In genomic region chr1:24567792-24568388, GRCh38 we compare ENCODE assay signal across 1 cellular context.
TF ChIP-seq lines count a peak whose summit lies in the region.

No MANE protein-coding gene starts in this region.

TF ChIP-seq in HepG2, 621 proteins besides CTCF, POLR2A, EP300 and RAD21 (continued from another document and continues in another):
- peak; percentile 68 for TF ChIP-seq ZNF781 (CRISPR knock-in tag; IDR thresholded peaks at IDR 0.05; ENCODE audit: borderline replicate concordance, not compliant biosample characterization)
- peak; percentile 24; the same call in 1 of the 2 replicates for TF ChIP-seq ARID2 (CRISPR knock-in tag; IDR thresholded peaks at IDR 0.05; ENCODE audit: borderline replicate concordance)
- TF ChIP-seq IRX3 (CRISPR knock-in tag; IDR thresholded peaks at IDR 0.05; ENCODE audit: borderline replicate concordance, low read depth): no peak
- no peak for TF ChIP-seq ZFP36L2 (CRISPR knock-in tag; IDR thresholded peaks at IDR 0.05)
- 0 out of 2 replicates have a peak, but pooled peaks have one; percentile 74 for TF ChIP-seq ZNF704 (CRISPR knock-in tag; IDR thresholded peaks at IDR 0.05; ENCODE audit: borderline replicate concordance)
- no peak for TF ChIP-seq ZNF468 (CRISPR knock-in tag; IDR thresholded peaks at IDR 0.05)
- TF ChIP-seq NR2F2 (IDR thresholded peaks at IDR 0.05; ENCODE audit: borderline replicate concordance, low read depth): peak; percentile 85
- TF ChIP-seq TIGD3 (CRISPR knock-in tag; IDR thresholded peaks at IDR 0.05; ENCODE audit: borderline replicate concordance): no peak
- TF ChIP-seq DBP (CRISPR knock-in tag; IDR thresholded peaks at IDR 0.05; ENCODE audit: not compliant biosample characterization): no peak
- no peak for TF ChIP-seq SP2 (CRISPR knock-in tag; IDR thresholded peaks at IDR 0.05)
- no peak for TF ChIP-seq ZSCAN20 (CRISPR knock-in tag; IDR thresholded peaks at IDR 0.05; ENCODE audit: borderline replicate concordance)
- peak; percentile 75 for TF ChIP-seq ZBTB38 (CRISPR knock-in tag; IDR thresholded peaks at IDR 0.05)
- TF ChIP-seq JUN (CRISPR knock-in tag; IDR thresholded peaks at IDR 0.05): peak; percentile 67; the same call in 1 of the 2 replicates
- TF ChIP-seq KLF15 (CRISPR knock-in tag; IDR thresholded peaks at IDR 0.05; ENCODE audit: borderline replicate concordance): no peak
- peak; percentile 91 for TF ChIP-seq DPF2 (CRISPR knock-in tag; IDR thresholded peaks at IDR 0.05; ENCODE audit: borderline replicate concordance, low read depth)
- TF ChIP-seq HES4 (CRISPR knock-in tag; IDR thresholded peaks at IDR 0.05; ENCODE audit: borderline replicate concordance): no peak
- no peak for TF ChIP-seq NFYB (CRISPR knock-in tag; IDR thresholded peaks at IDR 0.05)
- no peak for TF ChIP-seq ZNF570 (CRISPR knock-in tag; IDR thresholded peaks at IDR 0.05; ENCODE audit: borderline replicate concordance)
- TF ChIP-seq AKAP8 (CRISPR knock-in tag; IDR thresholded peaks at IDR 0.05): peak; percentile 73; the same call in 1 of the 2 replicates
- TF ChIP-seq STAT6 (CRISPR knock-in tag; IDR thresholded peaks at IDR 0.05; ENCODE audit: borderline replicate concordance): peak; percentile 93
- peak; percentile 24; the same call in 1 of the 2 replicates for TF ChIP-seq ZBTB7A (CRISPR knock-in tag; IDR thresholded peaks at IDR 0.05)
- TF ChIP-seq FOXA1 (IDR thresholded peaks at IDR 0.05): no peak
- peak; percentile 86 for TF ChIP-seq FOXA1 (CRISPR knock-in tag; IDR thresholded peaks at IDR 0.05)
- TF ChIP-seq RBM39 (IDR thresholded peaks at IDR 0.05; ENCODE audit: low read depth, low read length, poor library complexity, severe bottlenecking): no peak
- no peak for TF ChIP-seq TEAD2 (CRISPR knock-in tag; IDR thresholded peaks at IDR 0.05)
- no peak for TF ChIP-seq ELK4 (CRISPR knock-in tag; IDR thresholded peaks at IDR 0.05; ENCODE audit: borderline replicate concordance)
- TF ChIP-seq ZNF407 (CRISPR knock-in tag; IDR thresholded peaks at IDR 0.05; ENCODE audit: not compliant biosample characterization): peak; percentile 73
- TF ChIP-seq YEATS2 (CRISPR knock-in tag; IDR thresholded peaks at IDR 0.05; ENCODE audit: borderline replicate concordance): peak; percentile 29; the same call in 1 of the 2 replicates
- TF ChIP-seq FOXJ3 (CRISPR knock-in tag; IDR thresholded peaks at IDR 0.05; ENCODE audit: borderline replicate concordance): peak; percentile 95
- TF ChIP-seq SMC3 (IDR thresholded peaks at IDR 0.05; ENCODE audit: low read length): peak; percentile 55
- TF ChIP-seq ZNF317 (CRISPR knock-in tag; IDR thresholded peaks at IDR 0.05): peak; percentile 47; the same call in 1 of the 2 replicates
- TF ChIP-seq ZNF441 (CRISPR knock-in tag; IDR thresholded peaks at IDR 0.05; ENCODE audit: borderline replicate concordance): peak; percentile 78
- peak; percentile 90 for TF ChIP-seq ZBED4 (CRISPR knock-in tag; IDR thresholded peaks at IDR 0.05; ENCODE audit: borderline replicate concordance)
- TF ChIP-seq BCL3 (CRISPR knock-in tag; IDR thresholded peaks at IDR 0.05): peak; percentile 87
- peak; percentile 80; the same call in 1 of the 2 replicates for TF ChIP-seq CSRNP1 (CRISPR knock-in tag; IDR thresholded peaks at IDR 0.05)
- no peak; the same call in 1 of the 2 replicates for TF ChIP-seq BRCA1 (CRISPR knock-in tag; IDR thresholded peaks at IDR 0.05)
